9 cellular contexts compared by ENCODE assay signal in the genomic region with DNA sequence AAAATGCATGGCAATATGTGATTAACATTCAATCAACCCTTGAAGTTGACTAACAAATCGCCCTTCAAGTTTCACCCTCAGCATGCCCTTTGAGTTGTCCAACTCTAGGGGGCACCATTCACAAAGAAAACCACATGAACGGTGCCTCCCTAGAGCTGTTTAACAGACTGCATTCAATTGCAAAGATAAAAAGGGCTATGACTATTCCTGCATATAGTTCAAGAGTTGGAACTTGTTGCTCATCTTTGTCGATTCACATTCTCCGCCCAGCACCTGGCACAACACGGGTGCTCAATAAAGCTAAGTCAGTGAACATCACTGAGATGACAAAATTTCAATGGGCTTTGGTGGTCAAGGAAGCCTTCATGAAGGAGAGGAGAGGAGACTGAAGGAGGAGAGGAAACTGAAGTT.
A peak's percentile ranks its signal among the peaks of the same experiment; 100 is the strongest.
DNase-seq lines count a peak whose midpoint lies in the region; ATAC-seq and TF ChIP-seq lines count a peak whose summit lies in the region.
"Had no signal": no experiment of that assay in that cellular context is flagged by ENCODE, and none has a peak within 500 bp of the region (broad histone marks: within the 10 kb centered on the region; RNA-seq: fewer than 3 reads in every experiment).

No MANE protein-coding gene starts in this region.

- H3K27ac Mint-ChIP-seq in nephron progenitor cell, result no peak overlapping the region
- H3K27ac Mint-ChIP-seq: CD8-positive, alpha-beta memory T cell had no signal

- H3K27me3 ChIP-seq in SJCRH30, result no peaks in the 10 kb centered on the region; the same call in 1 of the 2 replicates

- peaks cover 2% of the 10 kb centered on the region; the same call in 1 of the 2 replicates for H3K4me1 ChIP-seq in SJCRH30

- no peaks in the 10 kb centered on the region for H3K4me1 Mint-ChIP-seq in nephron progenitor cell
- H3K4me1 Mint-ChIP-seq: CD8-positive, alpha-beta memory T cell had no signal

- TF ChIP-seq CTCF in epithelial cell of esophagus (IDR thresholded peaks at IDR 0.05; ENCODE audit: insufficient read depth, low read depth, low read length, missing control alignments), result peak; percentile 66
- peak; percentile 73 for TF ChIP-seq CTCF in nephron progenitor cell (IDR thresholded peaks at IDR 0.05)

- H3K36me3 ChIP-seq in SJCRH30, result no peaks in the 10 kb centered on the region

- no peaks in the 10 kb centered on the region; the same call in 1 of the 2 replicates for H3K9me3 ChIP-seq in SJCRH30 (replicated peaks)

- DNase-seq in NCI-H2227 (lab: John Stamatoyannopoulos, UW; ENCODE audit: unreplicated experiment), result peak; percentile 5
- no peak for DNase-seq in NCI-H2227 treated with DMSO at 0.1 percent for 48 hours (lab: John Stamatoyannopoulos, UW)
- peak; percentile 33 for DNase-seq in HT-29 (ENCODE audit: low spot score)
- DNase-seq in SJCRH30, result peak; percentile 47 to 74
- peak; percentile 74 for DNase-seq in epithelial cell of esophagus (ENCODE audit: low read depth)
- DNase-seq in nephron progenitor cell, result no peak

- H3K27me3 Mint-ChIP-seq in nephron progenitor cell (ENCODE audit: low read depth, poor library complexity), result peaks cover 14% of the 10 kb centered on the region

- ATAC-seq in HG02610 (IDR thresholded peaks at IDR 0.05; ENCODE audit: unreplicated experiment) (no peak), GM21423 (IDR thresholded peaks at IDR 0.05; ENCODE audit: unreplicated experiment) (no peak)

- H3K4me3 Mint-ChIP-seq in nephron progenitor cell, result no peak overlapping the region
- H3K4me3 Mint-ChIP-seq: CD8-positive, alpha-beta memory T cell had no signal

- no peak overlapping the region for H3K27ac ChIP-seq in SJCRH30

- H3K4me3 ChIP-seq in SJCRH30, result no peak overlapping the region
- no peak overlapping the region for H3K4me3 ChIP-seq in epithelial cell of esophagus (ENCODE audit: low read length)

- H3K36me3 Mint-ChIP-seq in nephron progenitor cell (ENCODE audit: low read depth), result no peaks in the 10 kb centered on the region
- H3K36me3 Mint-ChIP-seq: CD8-positive, alpha-beta memory T cell had no signal

- H3K9me3 Mint-ChIP-seq in nephron progenitor cell, result no peaks in the 10 kb centered on the region
- H3K9me3 Mint-ChIP-seq: CD8-positive, alpha-beta memory T cell had no signal

Comparison
In these comparisons a context has a peak if more than half of its experiments do, and no peak if none do; other contexts are left out.
1. DNase-seq: peak in NCI-H2227 (single experiment), HT-29 (single experiment), SJCRH30 (2 of 2) and epithelial cell of esophagus (single experiment); none in NCI-H2227 treated with DMSO at 0.1 percent for 48 hours (single experiment) and nephron progenitor cell (single experiment).